8 cellular contexts compared by ENCODE assay signal in genomic region chr19:1491114-1491848, GRCh38. TPM values are rescaled to one million over a fixed set of nuclear protein-coding genes. Genes with fewer than 3 reads are reported as not detected.
A peak's percentile ranks its signal among the peaks of the same experiment; 100 is the strongest.
DNase-seq lines count a peak whose midpoint lies in the region; ATAC-seq and TF ChIP-seq lines count a peak whose summit lies in the region.

REEP6 (plus strand) TSS chr19:1491181; CDS start chr19:1491270, 89 bp downstream.

- peak within 1 kb of the TSS; percentile 75 for H2AFZ ChIP-seq in SU-DHL-6 (ENCODE audit: low read depth, low read length, severe bottlenecking)

- H3F3A ChIP-seq in SU-DHL-6 (ENCODE audit: insufficient read depth) = no peaks in the 10 kb centered on the region

- H3K4me3 ChIP-seq in SU-DHL-6 (ENCODE audit: insufficient read depth, low read length, poor library complexity, severe bottlenecking) = peak within 1 kb of the TSS; percentile 53
- H3K4me3 ChIP-seq in foreskin fibroblast (ENCODE audit: low read depth in 1 of 2, low read length in 2 of 2) = peak within 1 kb of the TSS; percentile 59 to 66
- H3K4me3 ChIP-seq in gastrocnemius medialis = peak within 1 kb of the TSS; percentile 54 to 73 (median 62)

- H3K36me3 ChIP-seq in SU-DHL-6 (ENCODE audit: low read length) = no peaks in the 10 kb centered on the region
- H3K36me3 ChIP-seq in gastrocnemius medialis = no peaks in the 10 kb centered on the region

- DNase-seq in foreskin fibroblast (no peak), gastrocnemius medialis (no peak), COLO668 (lab: John Stamatoyannopoulos, UW; ENCODE audit: unreplicated experiment) (no peak), amygdala (lab: John Stamatoyannopoulos, UW) (no peak), NCI-H2081 treated with DMSO at 0.1 percent for 48 hours (lab: John Stamatoyannopoulos, UW) (no peak)

- peak; percentile 4 for ATAC-seq in GM19395 (IDR thresholded peaks at IDR 0.05; ENCODE audit: unreplicated experiment)
- peak in 1 of 2 donors; percentile 2 for ATAC-seq in gastrocnemius medialis
- no peak for ATAC-seq in GM19023 (IDR thresholded peaks at IDR 0.05; ENCODE audit: unreplicated experiment)

- H3K9me2 ChIP-seq in SU-DHL-6 (replicated peaks; ENCODE audit: insufficient read depth, low read length) = no peaks in the 10 kb centered on the region

- intact Hi-C loops in gastrocnemius medialis (cut with DNase I; ENCODE audit: low total_unique reads) = loop anchor here (2.0 kb wide), 1 partner anchor 18 kb away; no protein-coding TSS in a partner anchor

- H4K20me1 ChIP-seq in SU-DHL-6 (ENCODE audit: low read depth, low read length) = no peaks in the 10 kb centered on the region

- H3K4me2 ChIP-seq in SU-DHL-6 (ENCODE audit: low read depth, low read length, poor library complexity, severe bottlenecking) = peak within 1 kb of the TSS; percentile 71

- no peaks in the 10 kb centered on the region for H3K27me3 ChIP-seq in SU-DHL-6 (ENCODE audit: low read length)
- H3K27me3 ChIP-seq in gastrocnemius medialis = peaks cover 0 to 3% (median 0%) of the 10 kb centered on the region in 3 donors

- H3K79me2 ChIP-seq in SU-DHL-6 (ENCODE audit: insufficient read depth, low read length) = no peaks in the 10 kb centered on the region

- H3K9ac ChIP-seq in SU-DHL-6 (ENCODE audit: low read length) = peak within 1 kb of the TSS; percentile 46; the same call in 1 of the 2 replicates

- in situ Hi-C loops in gastrocnemius medialis (cut with MboI; ENCODE audit: low sequenced_read_pairs in 4 of 4) = no loop called here

- TF ChIP-seq POLR2A in gastrocnemius medialis (IDR thresholded peaks at IDR 0.05) = peak in 1 of 2 donors; percentile 10

- H3K27ac ChIP-seq in SU-DHL-6 (ENCODE audit: low read depth, low read length) (no peak within 1 kb of the TSS), gastrocnemius medialis (peak within 1 kb of the TSS; percentile 70 to 86 (median 76))

- TF ChIP-seq CTCF in SU-DHL-6 (IDR thresholded peaks at IDR 0.05; ENCODE audit: insufficient read depth, low read length, poor library complexity, severe bottlenecking) = no peak
- TF ChIP-seq CTCF in foreskin fibroblast (IDR thresholded peaks at IDR 0.05; ENCODE audit: low read depth, low read length) = no peak
- no peak for TF ChIP-seq CTCF in gastrocnemius medialis (IDR thresholded peaks at IDR 0.05 in 4 of 5, conservative IDR thresholded peaks at IDR 0.05 in 1 of 5)

- peaks cover 5 to 9% of the 10 kb centered on the region in 2 donors for H3K4me1 ChIP-seq in gastrocnemius medialis

- no peaks in the 10 kb centered on the region for H3K9me3 ChIP-seq in SU-DHL-6 (ENCODE audit: insufficient read depth, low read length)
- no peaks in the 10 kb centered on the region for H3K9me3 ChIP-seq in gastrocnemius medialis

RNA-seq across cellular contexts. Expression of gene REEP6, which starts in this region (rescaled TPM):
- total RNA-seq in gastrocnemius medialis = 1 to 10 TPM; 1.1 to 2.3 (median 1.5) TPM
